Comparison of ENCODE assay signal across 8 cellular contexts in the genomic region with DNA sequence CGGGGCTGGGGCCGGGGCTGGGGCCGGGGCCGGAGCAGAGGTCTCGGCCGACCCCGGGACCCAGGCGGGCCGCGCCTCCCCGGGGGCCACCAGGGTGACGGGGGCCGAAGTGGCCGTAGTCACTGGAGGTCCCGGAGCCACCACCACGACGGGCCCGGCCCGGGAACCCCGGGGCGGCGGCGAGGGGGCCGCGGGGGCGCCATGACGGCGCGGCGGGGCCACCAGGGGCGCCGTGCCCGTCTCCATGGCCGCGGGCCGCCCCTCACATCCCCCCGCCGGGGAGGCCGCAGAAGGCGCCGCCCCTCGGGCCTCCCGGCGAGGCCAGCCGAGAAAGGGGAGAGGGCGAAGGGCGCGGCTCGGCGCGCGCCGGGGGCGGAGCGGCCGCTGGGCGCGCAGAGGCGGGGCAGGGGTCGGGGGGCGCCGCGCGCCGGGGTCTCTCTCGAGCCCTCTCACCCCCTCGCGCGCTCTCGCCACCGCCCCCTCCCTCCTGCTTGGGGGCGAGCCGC. TPM values are rescaled to one million over a fixed set of nuclear protein-coding genes. Genes with fewer than 3 reads are reported as not detected.
DNase-seq lines count a peak whose midpoint lies in the region; ATAC-seq and TF ChIP-seq lines count a peak whose summit lies in the region.

No MANE protein-coding gene starts in this region.

- DNase-seq in WTC11 (ENCODE audit: low spot score) (no peak), ecto neural progenitor cell (ENCODE audit: low spot score) (no peak), NCI-H748 (lab: John Stamatoyannopoulos, UW; ENCODE audit: unreplicated experiment) (no peak)
- DNase-seq in stimulated activated CD4-positive, alpha-beta T cell treated with anti-CD3 and anti-CD28 coated beads, Interleukin-12 subunit alpha, Interleukin-12 subunit beta, amount 100 ng/mL, for 4 hours = no peak

- peak overlapping the region; percentile 53; the same call in 1 of the 2 replicates for H3K9ac ChIP-seq in iPS-20b (ENCODE audit: low read depth, low read length)

- H3K27me3 ChIP-seq in iPS-20b (ENCODE audit: insufficient read depth, low read length) = no peaks in the 10 kb centered on the region

- peak overlapping the region; percentile 70 for H3K4me3 Mint-ChIP-seq in WTC11

- H3K4me1 Mint-ChIP-seq in WTC11 = peaks cover 34% of the 10 kb centered on the region

- H3K9me3 Mint-ChIP-seq in WTC11 = no peaks in the 10 kb centered on the region

- peaks cover 7% of the 10 kb centered on the region for H3K4me1 ChIP-seq in HEK293 (ENCODE audit: control insufficient read depth, insufficient read depth, low read length)
- peaks cover 15% of the 10 kb centered on the region; the same call in 1 of the 2 replicates for H3K4me1 ChIP-seq in iPS-20b (ENCODE audit: insufficient read depth, low read length)

- H3K9me3 ChIP-seq in HEK293 (ENCODE audit: control insufficient read depth, insufficient read depth, low read depth, low read length) = no peaks in the 10 kb centered on the region
- no peaks in the 10 kb centered on the region for H3K9me3 ChIP-seq in iPS-20b (ENCODE audit: insufficient read depth, low read depth, low read length)

- CTCF ChIA-PET in HEK293 (lab: Yijun Ruan, JAX) = interaction anchor here (0.7 to 1.6 kb wide), 4 partner anchors 8 to 278 kb away, joined by 5 to 7 read pairs (median 5); a partner anchor contains a TSS
- CTCF ChIA-PET in WTC11 (lab: Charles Lee) = interaction anchor here (0.8 to 3.9 kb wide), 10 partner anchors 10 to 278 kb away, joined by 3 to 47 read pairs (median 16); a partner anchor contains a TSS

- no peak overlapping the region for H3K27ac Mint-ChIP-seq in WTC11

- peak overlapping the region; percentile 78 for H3K27ac ChIP-seq in HEK293 (ENCODE audit: extremely low read depth, low read depth, low read length)
- no peak overlapping the region for H3K27ac ChIP-seq in iPS-20b (ENCODE audit: low read length)
- peak overlapping the region; percentile 37 for H3K27ac ChIP-seq in temporal lobe (ENCODE audit: low read depth, low read length)

- TF ChIP-seq POLR2A in GM10847 (IDR thresholded peaks at IDR 0.05; ENCODE audit: extremely low read depth, insufficient read length) = peak; percentile 59

- peaks cover 7% of the 10 kb centered on the region; the same call in 1 of the 2 replicates for H3K36me3 Mint-ChIP-seq in WTC11

- POLR2A ChIA-PET in HEK293 (lab: Yijun Ruan, JAX) = interaction anchor here (1.0 to 4.2 kb wide), 19 partner anchors 8 to 281 kb away, joined by 3 to 60 read pairs (median 11); a partner anchor contains a TSS
- POLR2A ChIA-PET in WTC11 (lab: Charles Lee) = no interaction called here

- H3K4me3 ChIP-seq in HEK293 (ENCODE audit: low read depth, low read length) (peak overlapping the region; percentile 74), iPS-20b (ENCODE audit: low read length) (peak overlapping the region; percentile 75)

- no peak for TF ChIP-seq CTCF in HEK293 (tag by site-specific recombination; IDR thresholded peaks at IDR 0.05)
- no peak for TF ChIP-seq CTCF in WTC11 (IDR thresholded peaks at IDR 0.05)

- ATAC-seq in WTC11 = no peak

- no peaks in the 10 kb centered on the region; the same call in 1 of the 2 replicates for H3K27me3 Mint-ChIP-seq in WTC11 (ENCODE audit: low read depth)

- H3K36me3 ChIP-seq in HEK293 (ENCODE audit: control insufficient read depth in 2 of 2, insufficient read depth in 1 of 2, low read length in 2 of 2) (peaks cover 6 to 24% of the 10 kb centered on the region in 2 experiments; a peak in 2 of 3 replicates), iPS-20b (ENCODE audit: insufficient read depth, low read depth, low read length) (peaks cover 2% of the 10 kb centered on the region; the same call in 1 of the 2 replicates)

TF ChIP-seq in HEK293, 187 proteins besides CTCF, POLR2A, EP300 and RAD21:
- TF ChIP-seq, protein P1, sequence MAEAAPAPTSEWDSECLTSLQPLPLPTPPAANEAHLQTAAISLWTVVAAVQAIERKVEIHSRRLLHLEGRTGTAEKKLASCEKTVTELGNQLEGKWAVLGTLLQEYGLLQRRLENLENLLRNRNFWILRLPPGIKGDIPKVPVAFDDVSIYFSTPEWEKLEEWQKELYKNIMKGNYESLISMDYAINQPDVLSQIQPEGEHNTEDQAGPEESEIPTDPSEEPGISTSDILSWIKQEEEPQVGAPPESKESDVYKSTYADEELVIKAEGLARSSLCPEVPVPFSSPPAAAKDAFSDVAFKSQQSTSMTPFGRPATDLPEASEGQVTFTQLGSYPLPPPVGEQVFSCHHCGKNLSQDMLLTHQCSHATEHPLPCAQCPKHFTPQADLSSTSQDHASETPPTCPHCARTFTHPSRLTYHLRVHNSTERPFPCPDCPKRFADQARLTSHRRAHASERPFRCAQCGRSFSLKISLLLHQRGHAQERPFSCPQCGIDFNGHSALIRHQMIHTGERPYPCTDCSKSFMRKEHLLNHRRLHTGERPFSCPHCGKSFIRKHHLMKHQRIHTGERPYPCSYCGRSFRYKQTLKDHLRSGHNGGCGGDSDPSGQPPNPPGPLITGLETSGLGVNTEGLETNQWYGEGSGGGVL (tag by site-specific recombination; IDR thresholded peaks at IDR 0.05) = peak; percentile 85
- no peak for TF ChIP-seq SP2 (tag by site-specific recombination; IDR thresholded peaks at IDR 0.05)
- TF ChIP-seq ZNF423 (tag by site-specific recombination; IDR thresholded peaks at IDR 0.05) = no peak
- TF ChIP-seq, protein P2, sequence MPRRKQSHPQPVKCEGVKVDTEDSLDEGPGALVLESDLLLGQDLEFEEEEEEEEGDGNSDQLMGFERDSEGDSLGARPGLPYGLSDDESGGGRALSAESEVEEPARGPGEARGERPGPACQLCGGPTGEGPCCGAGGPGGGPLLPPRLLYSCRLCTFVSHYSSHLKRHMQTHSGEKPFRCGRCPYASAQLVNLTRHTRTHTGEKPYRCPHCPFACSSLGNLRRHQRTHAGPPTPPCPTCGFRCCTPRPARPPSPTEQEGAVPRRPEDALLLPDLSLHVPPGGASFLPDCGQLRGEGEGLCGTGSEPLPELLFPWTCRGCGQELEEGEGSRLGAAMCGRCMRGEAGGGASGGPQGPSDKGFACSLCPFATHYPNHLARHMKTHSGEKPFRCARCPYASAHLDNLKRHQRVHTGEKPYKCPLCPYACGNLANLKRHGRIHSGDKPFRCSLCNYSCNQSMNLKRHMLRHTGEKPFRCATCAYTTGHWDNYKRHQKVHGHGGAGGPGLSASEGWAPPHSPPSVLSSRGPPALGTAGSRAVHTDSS (tag by site-specific recombination; IDR thresholded peaks at IDR 0.05) = no peak
- TF ChIP-seq ZBTB20 (tag by site-specific recombination; IDR thresholded peaks at IDR 0.05) = no peak
- no peak for TF ChIP-seq TCF7L2 (IDR thresholded peaks at IDR 0.05; ENCODE audit: borderline replicate concordance, low read depth, low read length)
- TF ChIP-seq ZFP41 (tag by site-specific recombination; IDR thresholded peaks at IDR 0.05; ENCODE audit: borderline replicate concordance) = no peak
- TF ChIP-seq YY2 (tag by site-specific recombination; IDR thresholded peaks at IDR 0.05) = no peak
- 0 out of 2 replicates have a peak, but pooled peaks have one; percentile 16 for TF ChIP-seq ZNF660 (tag by site-specific recombination; IDR thresholded peaks at IDR 0.05)
- no peak for TF ChIP-seq ZFP69B (tag by site-specific recombination; IDR thresholded peaks at IDR 0.05)

TF ChIP-seq in WTC11, 78 proteins besides CTCF, POLR2A, EP300 and RAD21:
- TF ChIP-seq ZNF423 (CRISPR knock-in tag; IDR thresholded peaks at IDR 0.05) (peak; percentile 76), FOXP1 (CRISPR knock-in tag; IDR thresholded peaks at IDR 0.05; ENCODE audit: borderline replicate concordance) (no peak), ZNF317 (CRISPR knock-in tag; IDR thresholded peaks at IDR 0.05; ENCODE audit: borderline replicate concordance, low read depth) (no peak), CREM (CRISPR knock-in tag; IDR thresholded peaks at IDR 0.05) (no peak)

RNA-seq across cellular contexts. Expression of a gene that starts 0.3 kb away (rescaled TPM):
- total RNA-seq in WTC11 (2021) (33.4 to 40.5 TPM (median 34.6 TPM) in 3 replicates), temporal lobe (28.8 TPM)

RNA-seq across cellular contexts. Expression of a gene that starts 4.6 kb away (rescaled TPM):
- total RNA-seq in WTC11 (2021) (0.80 to 1.3 TPM (median 0.85 TPM) in 3 replicates), temporal lobe (not detected)

RNA-seq across cellular contexts. Expression of a gene that starts 12.4 kb away (rescaled TPM):
- total RNA-seq in WTC11 (2021) (2.3 to 2.7 TPM (median 2.6 TPM) in 3 replicates), temporal lobe (0.74 TPM)

RNA-seq across cellular contexts. Expression of a gene that starts 14.9 kb away (rescaled TPM):
- 51.0 to 56.6 TPM (median 51.1 TPM) in 3 replicates for total RNA-seq in WTC11 (2021)
- 38.6 TPM for total RNA-seq in temporal lobe

RNA-seq across cellular contexts. Expression of a gene that starts 25.2 kb away (rescaled TPM):
- 31.3 to 39.3 TPM (median 32.1 TPM) in 3 replicates for total RNA-seq in WTC11 (2021)
- total RNA-seq in temporal lobe = 20.4 TPM
